18 cellular contexts compared by ENCODE assay signal in genomic region chr15:85150130-85150480, GRCh38.
"Had no signal": no experiment of that assay in that cellular context is flagged by ENCODE, and none has a peak within 500 bp of the region (broad histone marks: within the 10 kb centered on the region; RNA-seq: fewer than 3 reads in every experiment).

No MANE protein-coding gene starts in this region.

- H3K27ac ChIP-seq: epithelial cell of prostate, gastroesophageal sphincter, heart right ventricle, lower lobe of right lung, psoas muscle, sigmoid colon, thyroid gland had no signal

- H3K4me1 ChIP-seq: gastroesophageal sphincter, heart right ventricle, lower lobe of right lung, psoas muscle, sigmoid colon had no signal

- H3K27me3 ChIP-seq: dorsolateral prefrontal cortex, gastroesophageal sphincter, heart right ventricle, sigmoid colon, thyroid gland had no signal

- H3K9me3 ChIP-seq: gastroesophageal sphincter, heart right ventricle, lower lobe of right lung, psoas muscle, sigmoid colon, thyroid gland had no signal

- H3K4me3 ChIP-seq: dorsolateral prefrontal cortex, gastroesophageal sphincter, heart right ventricle, lower lobe of right lung, psoas muscle, sigmoid colon, thyroid gland had no signal

- H3K36me3 ChIP-seq: gastroesophageal sphincter, heart right ventricle, lower lobe of right lung, sigmoid colon, thyroid gland had no signal

- DNase-seq: dorsolateral prefrontal cortex; effector CD4-positive, alpha-beta T cell; foreskin fibroblast; glutamatergic neuron; heart right ventricle; immature natural killer cell; left ventricle myocardium superior; lower lobe of right lung; nucleus accumbens; posterior cingulate gyrus; psoas muscle; right cardiac atrium; sigmoid colon; stimulated activated CD4-positive, alpha-beta T cell treated with anti-CD3 and anti-CD28 coated beads, Interleukin-2, amount 100 ng/mL, for 48 hours; stimulated activated naive B cell treated with anti-CD40 and anti-IgM and Interleukin-4, amounts not matched to agents 10 μg/mL and 1 μg/mL and 100 μg/mL, for 72 hours; thyroid gland had no signal
